18 cellular contexts compared by ENCODE assay signal in the genomic region with DNA sequence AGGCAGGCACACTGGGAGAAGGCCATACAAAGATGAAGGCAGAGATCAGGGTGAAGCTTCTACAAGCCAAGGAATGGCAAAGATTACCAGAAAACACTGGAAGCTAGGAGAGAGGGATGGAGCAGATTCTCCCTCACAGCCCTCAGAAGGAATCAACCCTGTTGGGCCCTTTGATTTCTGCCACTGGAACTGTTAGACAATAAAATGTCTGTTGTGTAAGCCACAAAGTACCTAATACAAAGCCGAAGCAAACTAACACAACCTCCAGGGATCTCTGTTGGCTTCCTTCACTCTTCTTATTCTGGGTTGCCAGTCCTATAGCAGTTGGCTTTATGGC. TPM values are rescaled to one million over a fixed set of nuclear protein-coding genes. Genes with fewer than 3 reads are reported as not detected.
DNase-seq lines count a peak whose midpoint lies in the region; ATAC-seq and TF ChIP-seq lines count a peak whose summit lies in the region.
"Had no signal": no experiment of that assay in that cellular context is flagged by ENCODE, and none has a peak within 500 bp of the region (broad histone marks: within the 10 kb centered on the region; RNA-seq: fewer than 3 reads in every experiment).

No MANE protein-coding gene starts in this region.

- no peaks in the 10 kb centered on the region for H4K20me1 ChIP-seq in smooth muscle cell (ENCODE audit: low read depth)

- no peaks in the 10 kb centered on the region for H3K36me3 ChIP-seq in colonic mucosa
- H3K36me3 ChIP-seq in mucosa of rectum (ENCODE audit: control insufficient read depth in 2 of 2, insufficient read depth in 2 of 2, low read length in 2 of 2), result no peaks in the 10 kb centered on the region
- no peaks in the 10 kb centered on the region for H3K36me3 ChIP-seq in smooth muscle cell (ENCODE audit: low read depth)
- no peaks in the 10 kb centered on the region for H3K36me3 ChIP-seq in mucosa of descending colon (ENCODE audit: low read depth)

- peaks cover 13% of the 10 kb centered on the region for H3F3A ChIP-seq in smooth muscle cell (ENCODE audit: low read depth)

- no peak overlapping the region for H2AFZ ChIP-seq in smooth muscle cell (ENCODE audit: low read depth)

- no peaks in the 10 kb centered on the region for H3K79me2 ChIP-seq in smooth muscle cell (ENCODE audit: low read depth)

- H3K27me3 Mint-ChIP-seq in natural killer cell treated with Interleukin-12 subunit alpha and Interleukin-12 subunit beta and Interleukin-15 and Interleukin-18, amount 100 ng/mL, for 72 hours, result peaks cover 18 to 47% of the 10 kb centered on the region in 2 donors
- peaks cover 15 to 22% of the 10 kb centered on the region in 2 donors for H3K27me3 Mint-ChIP-seq in natural killer cell (ENCODE audit: low read depth in 2 of 2)

- peak overlapping the region in 1 of 2 donors; percentile 16 for H3K9ac ChIP-seq in colonic mucosa (ENCODE audit: low read depth in 2 of 2, low read length in 2 of 2)
- peak overlapping the region in 1 of 2 donors; percentile 28 for H3K9ac ChIP-seq in mucosa of rectum (ENCODE audit: low read depth in 1 of 2, low read length in 2 of 2)
- H3K9ac ChIP-seq in smooth muscle cell (ENCODE audit: low read depth), result no peak overlapping the region

- no peak for DNase-seq in colonic mucosa
- DNase-seq in smooth muscle cell (lab: John Stamatoyannopoulos, UW; ENCODE audit: unreplicated experiment), result no peak
- DNase-seq in natural killer cell treated with Interleukin-12 subunit alpha and Interleukin-12 subunit beta and Interleukin-15 and Interleukin-18, amount 100 ng/mL, for 72 hours (ENCODE audit: low spot score), result no peak
- DNase-seq in natural killer cell, result no peak
- DNase-seq in mucosa of descending colon, result no peak
- DNase-seq: CD4-positive, CD25-positive, alpha-beta regulatory T cell; DMS53; KBM-7; NCI-H1436; NCI-H2029; NCI-H2171; NCI-H446 treated with DMSO at 0.1 percent for 48 hours; NK-92 treated with Interleukin-12 subunit alpha and Interleukin-12 subunit beta, amount 100 ng/mL, for 24 hours; SIG-M5 had no signal

- H3K27ac ChIP-seq in C4-2B, result peak overlapping the region; percentile 46; the same call in 1 of the 2 replicates
- peak overlapping the region; percentile 88 for H3K27ac ChIP-seq in colonic mucosa
- peak overlapping the region; percentile 46 to 75 for H3K27ac ChIP-seq in mucosa of rectum (ENCODE audit: low read depth in 2 of 2, low read length in 2 of 2)
- no peak overlapping the region for H3K27ac ChIP-seq in smooth muscle cell (ENCODE audit: low read depth)

- peak overlapping the region; percentile 53 for H3K4me2 ChIP-seq in smooth muscle cell

- H3K4me1 ChIP-seq in colonic mucosa (peaks cover 13% of the 10 kb centered on the region), mucosa of rectum (ENCODE audit: control insufficient read depth in 2 of 2, insufficient read depth in 2 of 2, low read length in 2 of 2) (peaks cover 27 to 59% of the 10 kb centered on the region in 2 donors), smooth muscle cell (ENCODE audit: low read depth) (no peaks in the 10 kb centered on the region), mucosa of descending colon (ENCODE audit: low read depth) (peaks cover 36% of the 10 kb centered on the region)

- no peak overlapping the region for H3K27ac Mint-ChIP-seq in natural killer cell treated with Interleukin-12 subunit alpha and Interleukin-12 subunit beta and Interleukin-15 and Interleukin-18, amount 100 ng/mL, for 72 hours
- H3K27ac Mint-ChIP-seq in natural killer cell, result no peak overlapping the region
- H3K27ac Mint-ChIP-seq: CD4-positive, CD25-positive, alpha-beta regulatory T cell had no signal

- WGBS in smooth muscle cell (ENCODE audit: low lambda C conversion rate), result 78% methylated on average over 1 of the region's 1 CpG

- no peak overlapping the region for H3K4me3 Mint-ChIP-seq in natural killer cell treated with Interleukin-12 subunit alpha and Interleukin-12 subunit beta and Interleukin-15 and Interleukin-18, amount 100 ng/mL, for 72 hours
- H3K4me3 Mint-ChIP-seq in natural killer cell, result no peak overlapping the region
- H3K4me3 Mint-ChIP-seq: CD4-positive, CD25-positive, alpha-beta regulatory T cell had no signal

- TF ChIP-seq CTCF in C4-2B (conservative IDR thresholded peaks at IDR 0.05) (no peak), colonic mucosa (IDR thresholded peaks at IDR 0.05) (no peak), smooth muscle cell (IDR thresholded peaks at IDR 0.05; ENCODE audit: borderline replicate concordance, insufficient read depth, poor library complexity, severe bottlenecking) (no peak), natural killer cell (IDR thresholded peaks at IDR 0.05) (no peak), mucosa of descending colon (IDR thresholded peaks at IDR 0.05) (no peak)

- intact Hi-C loops in colonic mucosa (cut with DNase I) (no loop called here), natural killer cell (cut with micrococcal nuclease) (no loop called here), mucosa of descending colon (cut with DNase I, micrococcal nuclease) (no loop called here)

- H3K4me3 ChIP-seq in colonic mucosa (no peak overlapping the region), mucosa of rectum (ENCODE audit: low read length in 2 of 2) (peak overlapping the region; percentile 16 to 17), smooth muscle cell (no peak overlapping the region), mucosa of descending colon (no peak overlapping the region)

- H3K27me3 ChIP-seq in colonic mucosa, result no peaks in the 10 kb centered on the region
- H3K27me3 ChIP-seq in mucosa of rectum (ENCODE audit: control insufficient read depth in 2 of 2, insufficient read depth in 2 of 2, low read length in 2 of 2), result no peaks in the 10 kb centered on the region
- H3K27me3 ChIP-seq in smooth muscle cell (ENCODE audit: low read depth), result no peaks in the 10 kb centered on the region

- no peaks in the 10 kb centered on the region for H3K9me3 ChIP-seq in colonic mucosa
- no peaks in the 10 kb centered on the region for H3K9me3 ChIP-seq in mucosa of rectum (ENCODE audit: control insufficient read depth in 2 of 2, low read length in 2 of 2)
- H3K9me3 ChIP-seq in smooth muscle cell (replicated peaks; ENCODE audit: low read depth), result no peaks in the 10 kb centered on the region
- no peaks in the 10 kb centered on the region for H3K9me3 ChIP-seq in mucosa of descending colon

- no peaks in the 10 kb centered on the region for H3K4me1 Mint-ChIP-seq in natural killer cell treated with Interleukin-12 subunit alpha and Interleukin-12 subunit beta and Interleukin-15 and Interleukin-18, amount 100 ng/mL, for 72 hours (ENCODE audit: low read depth in 2 of 2)
- no peaks in the 10 kb centered on the region for H3K4me1 Mint-ChIP-seq in natural killer cell
- H3K4me1 Mint-ChIP-seq: CD4-positive, CD25-positive, alpha-beta regulatory T cell had no signal

- no peaks in the 10 kb centered on the region for H3K36me3 Mint-ChIP-seq in natural killer cell treated with Interleukin-12 subunit alpha and Interleukin-12 subunit beta and Interleukin-15 and Interleukin-18, amount 100 ng/mL, for 72 hours
- no peaks in the 10 kb centered on the region for H3K36me3 Mint-ChIP-seq in natural killer cell
- H3K36me3 Mint-ChIP-seq: CD4-positive, CD25-positive, alpha-beta regulatory T cell had no signal

- no peaks in the 10 kb centered on the region for H3K9me3 Mint-ChIP-seq in natural killer cell treated with Interleukin-12 subunit alpha and Interleukin-12 subunit beta and Interleukin-15 and Interleukin-18, amount 100 ng/mL, for 72 hours
- H3K9me3 Mint-ChIP-seq in natural killer cell, result no peaks in the 10 kb centered on the region

- no peak for ATAC-seq in natural killer cell treated with Interleukin-12 subunit alpha and Interleukin-12 subunit beta and Interleukin-15 and Interleukin-18, amount 100 ng/mL, for 72 hours
- no peak for ATAC-seq in natural killer cell
- ATAC-seq in mucosa of descending colon, result no peak
- ATAC-seq: HCT116 had no signal

RNA-seq across cellular contexts. Expression of gene PLA2G2A, which starts 1.7 kb away (rescaled TPM):
- 100 to 1,000 TPM; 135 to 864 TPM for total RNA-seq in colonic mucosa
- 25.5 and 26.3 TPM in 2 replicates for total RNA-seq in smooth muscle cell
- 102 and 163 TPM in 2 replicates for polyA plus RNA-seq in smooth muscle cell
- total RNA-seq in natural killer cell treated with Interleukin-12 subunit alpha and Interleukin-12 subunit beta and Interleukin-15 and Interleukin-18, amount 100 ng/mL, for 72 hours, result not detected
- total RNA-seq in natural killer cell, result not detected
- total RNA-seq in mucosa of descending colon, result 1,000 to 10,000 TPM in 1 of 3 donors, 100 to 1,000 TPM in 1, 10 to 100 TPM in 1; 34.8 to 2,765 (median 275) TPM
- total RNA-seq: CD4-positive, CD25-positive, alpha-beta regulatory T cell; OCI-LY7 had no signal
- polyA plus RNA-seq: CD4-positive, CD25-positive, alpha-beta regulatory T cell had no signal

RNA-seq across cellular contexts. Expression of gene PLA2G2E, which starts 57.7 kb away (rescaled TPM):
- total RNA-seq in colonic mucosa (not detected), smooth muscle cell (not detected in 2 replicates), natural killer cell (not detected), mucosa of descending colon (not detected)
- not detected in 2 replicates for polyA plus RNA-seq in smooth muscle cell
- not detected for total RNA-seq in natural killer cell treated with Interleukin-12 subunit alpha and Interleukin-12 subunit beta and Interleukin-15 and Interleukin-18, amount 100 ng/mL, for 72 hours
- total RNA-seq: CD4-positive, CD25-positive, alpha-beta regulatory T cell; OCI-LY7 had no signal
- polyA plus RNA-seq: CD4-positive, CD25-positive, alpha-beta regulatory T cell had no signal

Comparison
In these comparisons a context has a peak if more than half of its experiments do, and no peak if none do; other contexts are left out.
1. H3K4me3 ChIP-seq: peak in mucosa of rectum (2 of 2); none in colonic mucosa (single experiment), smooth muscle cell (single experiment) and mucosa of descending colon (single experiment).
2. RNA of gene PLA2G2A, which starts 1.7 kb away (total RNA-seq): 135 to 864 TPM in colonic mucosa, 34.8 to 2,765 TPM in mucosa of descending colon and 25.5 to 26.3 TPM in smooth muscle cell; not detected in natural killer cell treated with Interleukin-12 subunit alpha and Interleukin-12 subunit beta and Interleukin-15 and Interleukin-18, amount 100 ng/mL, for 72 hours and not detected in natural killer cell; every median in the first group is over 10 times any median in the second.